7 cellular contexts compared by ENCODE assay signal in genomic region chr16:75555707-75556512, GRCh38.
DNase-seq lines count a peak whose midpoint lies in the region; ATAC-seq and TF ChIP-seq lines count a peak whose summit lies in the region.

Gene TMEM231, minus strand, starts transcription at chr16:75556252. Its CDS starts 43 bp downstream, at chr16:75556209.

- DNase-seq in NCI-H1694 (lab: John Stamatoyannopoulos, UW), result peak; percentile 84
- peak; percentile 79 for DNase-seq in T1000 (lab: John Stamatoyannopoulos, UW)
- peak; percentile 94 for DNase-seq in astrocyte of the spinal cord (ENCODE audit: low read depth, low spot score)
- peak; percentile 45 to 98 (median 92) for DNase-seq in hypothalamus (lab: John Stamatoyannopoulos, UW)
- peak; percentile 71 for DNase-seq in retinal pigment epithelial cell (ENCODE audit: low read depth)

- in situ Hi-C loops in astrocyte of the spinal cord (cut with HindIII; ENCODE audit: low sequenced_read_pairs), result no loop called here

- ATAC-seq in GM18502 (IDR thresholded peaks at IDR 0.05; ENCODE audit: poor library complexity, unreplicated experiment), result peak; percentile 97
- peak; percentile 96 for ATAC-seq in HG02884 (IDR thresholded peaks at IDR 0.05; ENCODE audit: unreplicated experiment)

- H3K4me3 ChIP-seq in astrocyte of the spinal cord (ENCODE audit: low read depth, low read length), result peak within 1 kb of the TSS; percentile 69
- peak within 1 kb of the TSS; percentile 74 for H3K4me3 ChIP-seq in retinal pigment epithelial cell (ENCODE audit: low read length)

- TF ChIP-seq CTCF in astrocyte of the spinal cord (IDR thresholded peaks at IDR 0.05; ENCODE audit: low read depth, low read length), result no peak
- TF ChIP-seq CTCF in retinal pigment epithelial cell (conservative IDR thresholded peaks at IDR 0.05; ENCODE audit: low read depth, low read length), result peak; percentile 1

Comparison
In these comparisons a context has a peak if more than half of its experiments do, and no peak if none do; other contexts are left out.
1. Peak in every context shown above with its lines: DNase-seq, ATAC-seq and H3K4me3 ChIP-seq.